In the genomic region with DNA sequence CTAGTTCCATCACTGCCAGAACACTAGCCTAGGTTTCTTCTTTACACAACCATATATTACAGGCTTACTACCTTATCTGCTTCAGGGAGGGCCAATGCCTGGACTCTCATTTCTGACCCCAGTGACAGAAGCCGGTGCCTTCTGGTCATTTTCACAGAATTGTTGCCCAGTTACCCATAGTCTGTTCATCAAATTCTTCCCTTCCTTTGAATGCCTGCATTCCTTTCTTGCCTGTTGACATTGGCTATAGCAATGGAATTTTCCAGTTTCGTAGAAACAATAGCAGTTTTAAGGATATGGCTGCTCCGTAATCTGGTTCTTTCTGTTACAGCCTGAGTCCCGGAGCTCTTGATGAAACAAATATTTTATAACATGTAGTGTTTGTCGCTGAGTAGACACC, we compare ENCODE assay signal across 1 cellular context.
TF ChIP-seq lines count a peak whose summit lies in the region.

No MANE protein-coding gene starts in this region.

TF ChIP-seq in HepG2, 621 proteins besides CTCF, POLR2A, EP300 and RAD21:
- TF ChIP-seq KDM2A (CRISPR knock-in tag; IDR thresholded peaks at IDR 0.05; ENCODE audit: borderline replicate concordance, low read depth) (no peak), ZNF749 (CRISPR knock-in tag; IDR thresholded peaks at IDR 0.05; ENCODE audit: borderline replicate concordance) (no peak), SNRNP70 (IDR thresholded peaks at IDR 0.05; ENCODE audit: low read depth, low read length) (no peak), BATF2 (CRISPR knock-in tag; IDR thresholded peaks at IDR 0.05) (no peak), TGIF2 (CRISPR knock-in tag; IDR thresholded peaks at IDR 0.05) (0 out of 2 replicates have a peak, but pooled peaks have one; percentile 43), ZNF142 (CRISPR knock-in tag; IDR thresholded peaks at IDR 0.05) (no peak), ATAD3A (CRISPR knock-in tag; IDR thresholded peaks at IDR 0.05) (no peak), ZUFSP (CRISPR knock-in tag; IDR thresholded peaks at IDR 0.05; ENCODE audit: borderline replicate concordance) (no peak), FOXA3 (CRISPR knock-in tag; IDR thresholded peaks at IDR 0.05) (peak; percentile 60; the same call in 1 of the 2 replicates), MTF1 (CRISPR knock-in tag; IDR thresholded peaks at IDR 0.05) (no peak), GATA4 (IDR thresholded peaks at IDR 0.05; ENCODE audit: borderline replicate concordance, low read depth) (no peak), ZNF136 (CRISPR knock-in tag; IDR thresholded peaks at IDR 0.05; ENCODE audit: low read depth) (no peak), KLF6 (CRISPR knock-in tag; IDR thresholded peaks at IDR 0.05) (no peak), CBX2 (IDR thresholded peaks at IDR 0.05; ENCODE audit: low read depth, low read length) (no peak), CBX2 (CRISPR knock-in tag; IDR thresholded peaks at IDR 0.05; ENCODE audit: low read depth) (no peak), FOXA1 (IDR thresholded peaks at IDR 0.05) (no peak), FOXA1 (CRISPR knock-in tag; IDR thresholded peaks at IDR 0.05) (peak; percentile 57; the same call in 1 of the 2 replicates), TAF1 (CRISPR knock-in tag; IDR thresholded peaks at IDR 0.05) (no peak), ZBTB2 (CRISPR knock-in tag; IDR thresholded peaks at IDR 0.05; ENCODE audit: low read depth) (no peak), HNF1A (IDR thresholded peaks at IDR 0.05; ENCODE audit: low read depth) (no peak), HNF1A (CRISPR knock-in tag; IDR thresholded peaks at IDR 0.05; ENCODE audit: borderline replicate concordance) (no peak), SATB2 (CRISPR knock-in tag; IDR thresholded peaks at IDR 0.05) (no peak), ZNF446 (CRISPR knock-in tag; IDR thresholded peaks at IDR 0.05) (no peak), SOX13 (IDR thresholded peaks at IDR 0.05) (no peak), SOX13 (CRISPR knock-in tag; conservative IDR thresholded peaks at IDR 0.05 in 1 of 2, IDR thresholded peaks at IDR 0.05 in 1 of 2) (peak in 1 of 2 experiments; percentile 47; a peak in 2 of 4 replicates), REPIN1 (CRISPR knock-in tag; IDR thresholded peaks at IDR 0.05; ENCODE audit: borderline replicate concordance, low read depth) (no peak), JDP2 (CRISPR knock-in tag; IDR thresholded peaks at IDR 0.05; ENCODE audit: borderline replicate concordance) (no peak)
- TF ChIP-seq, protein P1, sequence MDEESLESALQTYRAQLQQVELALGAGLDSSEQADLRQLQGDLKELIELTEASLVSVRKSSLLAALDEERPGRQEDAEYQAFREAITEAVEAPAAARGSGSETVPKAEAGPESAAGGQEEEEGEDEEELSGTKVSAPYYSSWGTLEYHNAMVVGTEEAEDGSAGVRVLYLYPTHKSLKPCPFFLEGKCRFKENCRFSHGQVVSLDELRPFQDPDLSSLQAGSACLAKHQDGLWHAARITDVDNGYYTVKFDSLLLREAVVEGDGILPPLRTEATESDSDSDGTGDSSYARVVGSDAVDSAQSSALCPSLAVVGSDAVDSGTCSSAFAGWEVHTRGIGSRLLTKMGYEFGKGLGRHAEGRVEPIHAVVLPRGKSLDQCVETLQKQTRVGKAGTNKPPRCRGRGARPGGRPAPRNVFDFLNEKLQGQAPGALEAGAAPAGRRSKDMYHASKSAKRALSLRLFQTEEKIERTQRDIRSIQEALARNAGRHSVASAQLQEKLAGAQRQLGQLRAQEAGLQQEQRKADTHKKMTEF (CRISPR knock-in tag; IDR thresholded peaks at IDR 0.05): no peak
